ENCODE assay signal across 1 cellular context in genomic region chr7:8035190-8035589, GRCh38.
TF ChIP-seq lines count a peak whose summit lies in the region.

No MANE protein-coding gene starts in this region.

TF ChIP-seq in GM23338, 12 proteins besides CTCF, POLR2A, EP300 and RAD21 (continued from another document):
- TF ChIP-seq ETS1 (IDR thresholded peaks at IDR 0.05) (no peak), JUNB (IDR thresholded peaks at IDR 0.05; ENCODE audit: unreplicated experiment) (no peak)
